Comparison of ENCODE assay signal across 15 cellular contexts in genomic region chr6:96235927-96236326, GRCh38.
DNase-seq lines count a peak whose midpoint lies in the region; FAIRE-seq and TF ChIP-seq lines count a peak whose summit lies in the region.
"Had no signal": no experiment of that assay in that cellular context is flagged by ENCODE, and none has a peak within 500 bp of the region (broad histone marks: within the 10 kb centered on the region; RNA-seq: fewer than 3 reads in every experiment).

No MANE protein-coding gene starts in this region.

- H3K79me2 ChIP-seq in neural progenitor cell (ENCODE audit: low read depth): no peaks in the 10 kb centered on the region
- no peaks in the 10 kb centered on the region for H3K79me2 ChIP-seq in mesendoderm (ENCODE audit: control insufficient read depth, insufficient read depth, low read length)

- H3K9me3 Mint-ChIP-seq in neural progenitor cell (no peaks in the 10 kb centered on the region), type B pancreatic cell (no peaks in the 10 kb centered on the region)
- H3K9me3 Mint-ChIP-seq in activated naive CD8-positive, alpha-beta T cell treated with anti-CD3 and anti-CD28 coated beads for 36 hours: no peaks in the 10 kb centered on the region
- H3K9me3 Mint-ChIP-seq: H9 had no signal

- no peak overlapping the region for H2BK15ac ChIP-seq in mesendoderm (replicated peaks; ENCODE audit: low read depth)

- no peak overlapping the region for H3K56ac ChIP-seq in mesendoderm (ENCODE audit: low read length)

- H3F3A ChIP-seq in neural progenitor cell (ENCODE audit: low read depth): no peaks in the 10 kb centered on the region

- no peaks in the 10 kb centered on the region for H3K36me3 ChIP-seq in neural progenitor cell
- H3K36me3 ChIP-seq in mesendoderm (ENCODE audit: control insufficient read depth, insufficient read depth, low read length): no peaks in the 10 kb centered on the region

- H3K4me1 Mint-ChIP-seq in neural progenitor cell: peaks cover 20% of the 10 kb centered on the region
- H3K4me1 Mint-ChIP-seq in activated naive CD8-positive, alpha-beta T cell treated with anti-CD3 and anti-CD28 coated beads for 36 hours: no peaks in the 10 kb centered on the region
- no peaks in the 10 kb centered on the region for H3K4me1 Mint-ChIP-seq in type B pancreatic cell (ENCODE audit: unreplicated experiment)

- H3K79me1 ChIP-seq in mesendoderm (ENCODE audit: low read length): no peaks in the 10 kb centered on the region

- H2BK5ac ChIP-seq in mesendoderm (ENCODE audit: low read length): no peak overlapping the region

- H4K5ac ChIP-seq in mesendoderm (ENCODE audit: low read length): no peak overlapping the region

- DNase-seq in Caki2 (ENCODE audit: low read depth) (peak; percentile 82), RCC 7860 (ENCODE audit: low spot score) (peak; percentile 73), epithelial cell of prostate (ENCODE audit: low read depth, low spot score) (peak; percentile 40), neural progenitor cell (ENCODE audit: low spot score) (no peak), mesendoderm (no peak), type B pancreatic cell (ENCODE audit: extremely low spot score, unreplicated experiment) (no peak), NCI-H446 (lab: John Stamatoyannopoulos, UW) (no peak)
- no peak for DNase-seq in activated naive CD8-positive, alpha-beta T cell treated with anti-CD3 and anti-CD28 coated beads for 36 hours
- DNase-seq: H9, MV-4-11, NCI-H1436, NCI-H2029 treated with DMSO at 0.1 percent for 48 hours, NCI-H524, OCI-M1 had no signal

- H3K4me1 ChIP-seq in neural progenitor cell: peaks cover 11% of the 10 kb centered on the region
- no peaks in the 10 kb centered on the region for H3K4me1 ChIP-seq in mesendoderm (ENCODE audit: control insufficient read depth, low read depth, low read length)

- no peaks in the 10 kb centered on the region for H3K27me3 Mint-ChIP-seq in neural progenitor cell (ENCODE audit: insufficient read depth, low read depth)
- peaks cover 4% of the 10 kb centered on the region for H3K27me3 Mint-ChIP-seq in activated naive CD8-positive, alpha-beta T cell treated with anti-CD3 and anti-CD28 coated beads for 36 hours
- no peaks in the 10 kb centered on the region for H3K27me3 Mint-ChIP-seq in type B pancreatic cell

- peak; percentile 93 for FAIRE-seq in RCC 7860 (lab: Jason Lieb, UNC)

- no peak overlapping the region for H3K9ac ChIP-seq in neural progenitor cell
- H3K9ac ChIP-seq in mesendoderm (ENCODE audit: low read length): no peak overlapping the region

- H3K4me3 Mint-ChIP-seq in neural progenitor cell (no peak overlapping the region), type B pancreatic cell (no peak overlapping the region)
- H3K4me3 Mint-ChIP-seq in activated naive CD8-positive, alpha-beta T cell treated with anti-CD3 and anti-CD28 coated beads for 36 hours: no peak overlapping the region
- H3K4me3 Mint-ChIP-seq: H9 had no signal

- H2AK5ac ChIP-seq in mesendoderm (ENCODE audit: low read length): no peak overlapping the region

- in situ Hi-C loops in Caki2 (cut with HindIII; ENCODE audit: low pct_unique_long_range_greater_than_20kb, low sequenced_read_pairs): no loop called here

- TF ChIP-seq CTCF in neural progenitor cell (IDR thresholded peaks at IDR 0.05) (no peak), type B pancreatic cell (conservative IDR thresholded peaks at IDR 0.05) (no peak)

- H3K9me3 ChIP-seq in neural progenitor cell (ENCODE audit: low read depth): no peaks in the 10 kb centered on the region

- no peak overlapping the region for H3K4ac ChIP-seq in mesendoderm (ENCODE audit: low read depth, low read length)

- no CpG with 5 or more reads among the region's 5 CpGs for WGBS in mesendoderm (ENCODE audit: extremely low coverage, insufficient coverage, low lambda C conversion rate)

- H3K27ac ChIP-seq in epithelial cell of prostate (no peak overlapping the region), neural progenitor cell (no peak overlapping the region), mesendoderm (ENCODE audit: low read depth, low read length) (no peak overlapping the region)
- H3K27ac ChIP-seq: C4-2B had no signal

- H4K8ac ChIP-seq in mesendoderm (ENCODE audit: low read depth, low read length): no peak overlapping the region

- H3K18ac ChIP-seq in mesendoderm (ENCODE audit: low read length): no peak overlapping the region

- H3K27me3 ChIP-seq in neural progenitor cell: no peaks in the 10 kb centered on the region
- H3K27me3 ChIP-seq in mesendoderm (ENCODE audit: insufficient read depth, low read length, poor library complexity): no peaks in the 10 kb centered on the region

- H3K36me3 Mint-ChIP-seq in neural progenitor cell (no peaks in the 10 kb centered on the region), type B pancreatic cell (no peaks in the 10 kb centered on the region)
- H3K36me3 Mint-ChIP-seq in activated naive CD8-positive, alpha-beta T cell treated with anti-CD3 and anti-CD28 coated beads for 36 hours: no peaks in the 10 kb centered on the region

- H4K20me1 ChIP-seq in neural progenitor cell (ENCODE audit: low read depth): no peaks in the 10 kb centered on the region

- H3K23ac ChIP-seq in mesendoderm (ENCODE audit: low read length): no peak overlapping the region

- H2BK120ac ChIP-seq in mesendoderm (ENCODE audit: low read depth, low read length): no peak overlapping the region

- H3K4me2 ChIP-seq in neural progenitor cell (no peak overlapping the region), mesendoderm (ENCODE audit: low read length) (no peak overlapping the region)

- H3K27ac Mint-ChIP-seq in neural progenitor cell (no peak overlapping the region), type B pancreatic cell (no peak overlapping the region)
- H3K27ac Mint-ChIP-seq in activated naive CD8-positive, alpha-beta T cell treated with anti-CD3 and anti-CD28 coated beads for 36 hours: no peak overlapping the region

- no peak overlapping the region for H3K4me3 ChIP-seq in neural progenitor cell
- no peak overlapping the region for H3K4me3 ChIP-seq in mesendoderm (ENCODE audit: low read length)

- peak overlapping the region; percentile 28 for H2AFZ ChIP-seq in neural progenitor cell (replicated peaks)

Comparison
In these comparisons a context has a peak if more than half of its experiments do, and no peak if none do; other contexts are left out.
1. DNase-seq: peak in Caki2 (single experiment), RCC 7860 (single experiment) and epithelial cell of prostate (single experiment); none in neural progenitor cell (single experiment), mesendoderm (single experiment), activated naive CD8-positive, alpha-beta T cell treated with anti-CD3 and anti-CD28 coated beads for 36 hours (single experiment), type B pancreatic cell (single experiment) and NCI-H446 (0 of 2).